Comparison of ENCODE assay signal across 8 cellular contexts in genomic region chr11:14645985-14646900, GRCh38. TPM values are rescaled to one million over a fixed set of nuclear protein-coding genes. Genes with fewer than 3 reads are reported as not detected.
DNase-seq lines count a peak whose midpoint lies in the region; ATAC-seq and TF ChIP-seq lines count a peak whose summit lies in the region.

No MANE protein-coding gene starts in this region.

- no peaks in the 10 kb centered on the region for H3K9me3 Mint-ChIP-seq in stimulated activated memory B cell treated with anti-CD40 and anti-IgM and Interleukin-4, amounts not matched to agents 10 μg/mL and 1 μg/mL and 100 μg/mL, for 72 hours

- H3K4me1 Mint-ChIP-seq in stimulated activated memory B cell treated with anti-CD40 and anti-IgM and Interleukin-4, amounts not matched to agents 10 μg/mL and 1 μg/mL and 100 μg/mL, for 72 hours = peaks cover 22% of the 10 kb centered on the region

- TF ChIP-seq CTCF in esophagus squamous epithelium (IDR thresholded peaks at IDR 0.05) = no peak

- peaks cover 46% of the 10 kb centered on the region for H3K27me3 Mint-ChIP-seq in stimulated activated memory B cell treated with anti-CD40 and anti-IgM and Interleukin-4, amounts not matched to agents 10 μg/mL and 1 μg/mL and 100 μg/mL, for 72 hours

- WGBS in esophagus squamous epithelium, 2 donors = 79 to 83% methylated on average over 6 of the region's 6 CpGs

- no peak overlapping the region for H3K27ac ChIP-seq in esophagus squamous epithelium

- TF ChIP-seq POLR2A in esophagus squamous epithelium (IDR thresholded peaks at IDR 0.05) = no peak

- no peaks in the 10 kb centered on the region for H3K9me3 ChIP-seq in esophagus squamous epithelium

- H3K27me3 ChIP-seq in esophagus squamous epithelium = peaks cover 0 to 47% (median 0%) of the 10 kb centered on the region in 4 donors

- no peaks in the 10 kb centered on the region for H3K36me3 ChIP-seq in esophagus squamous epithelium

- peak overlapping the region in 3 of 4 donors; percentile 61 to 82 (median 82) for H3K4me3 ChIP-seq in esophagus squamous epithelium

- DNase-seq in NOMO-1 (lab: John Stamatoyannopoulos, UW; ENCODE audit: unreplicated experiment in 2 of 2) = peak; percentile 7 to 75
- no peak for DNase-seq in NOMO-1 treated with dmso at 0.1 percent for 144 hours (lab: John Stamatoyannopoulos, UW; ENCODE audit: unreplicated experiment)
- peak; percentile 80 for DNase-seq in RKO (ENCODE audit: low spot score)
- DNase-seq in esophagus squamous epithelium (lab: John Stamatoyannopoulos, UW) = no peak
- no peak for DNase-seq in GM19238 (ENCODE audit: insufficient read length, low spot score)
- no peak for DNase-seq in activated CD4-positive, CD25-positive, alpha-beta regulatory T cell treated with anti-CD3 and anti-CD28 coated beads, Interleukin-2, amount 50 U/mL, for 72 hours
- no peak for DNase-seq in effector CD4-positive, alpha-beta T cell

- peaks cover 0 to 29% (median 7%) of the 10 kb centered on the region in 3 donors for H3K4me1 ChIP-seq in esophagus squamous epithelium

- peak overlapping the region; percentile 15 for H3K4me3 Mint-ChIP-seq in stimulated activated memory B cell treated with anti-CD40 and anti-IgM and Interleukin-4, amounts not matched to agents 10 μg/mL and 1 μg/mL and 100 μg/mL, for 72 hours

- no peaks in the 10 kb centered on the region for H3K36me3 Mint-ChIP-seq in stimulated activated memory B cell treated with anti-CD40 and anti-IgM and Interleukin-4, amounts not matched to agents 10 μg/mL and 1 μg/mL and 100 μg/mL, for 72 hours

- no peak for ATAC-seq in stimulated activated memory B cell treated with anti-CD40 and anti-IgM and Interleukin-4, amounts not matched to agents 10 μg/mL and 1 μg/mL and 100 μg/mL, for 72 hours

- intact Hi-C loops in esophagus squamous epithelium (cut with DNase I) = loop anchor here (10.0 kb wide), 1 partner anchor 249 kb away; the partner anchor contains the start of gene CYP2R1

- no peak overlapping the region for H3K27ac Mint-ChIP-seq in stimulated activated memory B cell treated with anti-CD40 and anti-IgM and Interleukin-4, amounts not matched to agents 10 μg/mL and 1 μg/mL and 100 μg/mL, for 72 hours

RNA-seq across cellular contexts. Expression of gene PDE3B, which starts 2.6 kb away (rescaled TPM):
- 10 to 100 TPM in 1 of 4 donors, 1 to 10 TPM in 3; 1.2 to 12.6 (median 2.1) TPM for total RNA-seq in esophagus squamous epithelium

Comparison
In these comparisons a context has a peak if more than half of its experiments do, and no peak if none do; other contexts are left out.
1. DNase-seq: peak in NOMO-1 (2 of 2) and RKO (single experiment); none in NOMO-1 treated with dmso at 0.1 percent for 144 hours (single experiment), esophagus squamous epithelium (single experiment), GM19238 (single experiment), activated CD4-positive, CD25-positive, alpha-beta regulatory T cell treated with anti-CD3 and anti-CD28 coated beads, Interleukin-2, amount 50 U/mL, for 72 hours (single experiment) and effector CD4-positive, alpha-beta T cell (single experiment).